In the genomic region with DNA sequence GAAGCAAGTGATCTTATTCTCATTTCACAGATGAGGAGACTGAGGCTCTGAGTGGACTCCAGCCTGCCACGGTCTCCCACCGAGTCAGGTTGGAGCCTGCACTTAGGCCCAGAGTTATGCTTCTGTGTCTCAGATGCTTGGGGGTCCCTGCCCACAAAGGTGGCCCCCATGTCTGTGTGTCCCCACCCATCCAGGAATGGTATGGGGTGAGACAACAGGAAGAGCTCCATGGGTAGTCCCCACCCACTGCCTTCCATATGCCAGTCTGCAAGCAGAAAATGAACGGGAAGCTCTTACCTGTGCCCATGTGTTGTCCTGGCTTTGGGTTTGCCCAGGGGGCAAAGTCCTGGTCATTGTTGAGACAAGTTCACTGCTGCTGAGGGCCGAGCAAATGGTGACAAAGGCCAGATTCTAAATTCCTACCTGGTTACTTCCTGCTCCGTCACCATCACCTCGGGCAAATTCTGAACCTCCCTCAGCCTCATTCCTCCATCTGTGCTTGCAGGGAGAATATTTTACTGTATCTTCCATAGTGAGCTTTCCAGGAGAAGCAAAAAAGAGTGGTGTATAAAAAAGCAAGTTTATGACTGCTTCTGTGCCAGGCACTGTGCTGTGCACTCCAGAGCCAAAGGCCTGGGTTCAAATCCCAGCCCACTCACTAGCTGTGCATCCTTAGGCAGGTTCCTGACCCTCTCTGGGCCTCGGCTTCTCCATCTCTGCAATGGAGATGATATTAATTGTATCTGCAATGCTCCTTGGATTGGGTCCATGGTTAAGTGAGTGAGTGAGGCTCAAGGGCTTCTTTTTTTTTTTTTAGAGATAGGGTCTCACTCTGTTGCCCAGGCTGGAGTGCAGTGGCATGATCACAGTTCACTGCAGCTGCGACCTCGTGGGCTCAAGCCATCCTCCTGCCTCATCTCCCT, we compare ENCODE assay signal across 12 cellular contexts. TPM values are rescaled to one million over a fixed set of nuclear protein-coding genes. Genes with fewer than 3 reads are reported as not detected.
DNase-seq lines count a peak whose midpoint lies in the region; ATAC-seq, FAIRE-seq and TF ChIP-seq lines count a peak whose summit lies in the region.
"Had no signal": no experiment of that assay in that cellular context is flagged by ENCODE, and none has a peak within 500 bp of the region (broad histone marks: within the 10 kb centered on the region; RNA-seq: fewer than 3 reads in every experiment).

No MANE protein-coding gene starts in this region.

- intact Hi-C loops in PC-3 (cut with micrococcal nuclease): no loop called here

- H3K27me3 ChIP-seq in CD4-positive, CD25-positive, alpha-beta regulatory T cell (ENCODE audit: control insufficient read depth, insufficient read depth, low read length): no peaks in the 10 kb centered on the region
- no peaks in the 10 kb centered on the region for H3K27me3 ChIP-seq in PC-3 (ENCODE audit: low read length)
- H3K27me3 ChIP-seq in BE2C: no peaks in the 10 kb centered on the region

- peaks cover 34 to 94% (median 66%) of the 10 kb centered on the region in 4 donors for H3K4me1 Mint-ChIP-seq in CD4-positive, CD25-positive, alpha-beta regulatory T cell
- peaks cover 46 to 97% (median 82%) of the 10 kb centered on the region in 4 donors for H3K4me1 Mint-ChIP-seq in naive thymus-derived CD8-positive, alpha-beta T cell

- POLR2A ChIA-PET in PC-3 (lab: Charles Lee; ENCODE audit: unreplicated experiment): no interaction called here
- POLR2A ChIA-PET in naive thymus-derived CD8-positive, alpha-beta T cell (lab: Charles Lee): interaction anchor here (1.1 to 2.2 kb wide), 2 partner anchors 141 to 152 kb away, joined by 5 read pairs; no protein-coding TSS in a partner anchor

- no peaks in the 10 kb centered on the region for H3K9me3 Mint-ChIP-seq in CD4-positive, CD25-positive, alpha-beta regulatory T cell
- no peaks in the 10 kb centered on the region for H3K9me3 Mint-ChIP-seq in naive thymus-derived CD8-positive, alpha-beta T cell

- H3K9me3 ChIP-seq in CD4-positive, CD25-positive, alpha-beta regulatory T cell (ENCODE audit: control insufficient read depth in 2 of 2, low read length in 2 of 2): no peaks in the 10 kb centered on the region
- H3K9me3 ChIP-seq in PC-3 (ENCODE audit: low read length): no peaks in the 10 kb centered on the region
- H3K9me3 ChIP-seq in BE2C: no peaks in the 10 kb centered on the region

- peak overlapping the region; percentile 67 for H3K9ac ChIP-seq in PC-3 (ENCODE audit: low read length)
- H3K9ac ChIP-seq: parathyroid adenoma had no signal

- no peak for ATAC-seq in CD4-positive, CD25-positive, alpha-beta regulatory T cell (ENCODE audit: low read depth in 2 of 2)
- ATAC-seq in PC-3: peak; percentile 39
- no peak for ATAC-seq in naive thymus-derived CD8-positive, alpha-beta T cell
- ATAC-seq in GM18909 (IDR thresholded peaks at IDR 0.05; ENCODE audit: poor library complexity, unreplicated experiment): no peak

- peak overlapping the region; percentile 59 for H3K4me2 ChIP-seq in PC-3 (ENCODE audit: low read length)

- H3K36me3 Mint-ChIP-seq in CD4-positive, CD25-positive, alpha-beta regulatory T cell: peaks cover 14% of the 10 kb centered on the region
- peaks cover 0 to 30% (median 2%) of the 10 kb centered on the region in 3 donors for H3K36me3 Mint-ChIP-seq in naive thymus-derived CD8-positive, alpha-beta T cell

- BruUV-seq in PC-3 (replicated peaks; lab: Mats Ljungman, UMichigan): no TSS peak

- no peaks in the 10 kb centered on the region for H4K20me1 ChIP-seq in PC-3 (ENCODE audit: low read length)

- H3F3A ChIP-seq in PC-3 (ENCODE audit: low read length, unreplicated experiment): peaks cover 6% of the 10 kb centered on the region

- H3K4me3 Mint-ChIP-seq in CD4-positive, CD25-positive, alpha-beta regulatory T cell: peak overlapping the region in 3 of 4 donors; percentile 10 to 67 (median 46)
- H3K4me3 Mint-ChIP-seq in naive thymus-derived CD8-positive, alpha-beta T cell: peak overlapping the region in 4 of 10 donors; percentile 2 to 63 (median 40)

- H3K27ac Mint-ChIP-seq in CD4-positive, CD25-positive, alpha-beta regulatory T cell: peak overlapping the region; percentile 74 to 89 (median 88)
- H3K27ac Mint-ChIP-seq in naive thymus-derived CD8-positive, alpha-beta T cell: peak overlapping the region in 6 of 10 donors; percentile 48 to 90 (median 80)

- H3K27me3 Mint-ChIP-seq in CD4-positive, CD25-positive, alpha-beta regulatory T cell: no peaks in the 10 kb centered on the region
- no peaks in the 10 kb centered on the region for H3K27me3 Mint-ChIP-seq in naive thymus-derived CD8-positive, alpha-beta T cell

- H2AFZ ChIP-seq in PC-3 (ENCODE audit: low read length): no peak overlapping the region
- H2AFZ ChIP-seq: parathyroid adenoma had no signal

- CTCF ChIA-PET in PC-3 (lab: Charles Lee): no interaction called here

- H3K4me3 ChIP-seq in CD4-positive, CD25-positive, alpha-beta regulatory T cell (ENCODE audit: low read depth, low read length): peak overlapping the region; percentile 13
- H3K4me3 ChIP-seq in PC-3 (ENCODE audit: low read length) (no peak overlapping the region), coronary artery (no peak overlapping the region), BE2C (ENCODE audit: low read depth, low read length) (no peak overlapping the region)

- no peak for DNase-seq in CD4-positive, CD25-positive, alpha-beta regulatory T cell
- peak; percentile 80 for DNase-seq in PC-3
- DNase-seq in coronary artery (ENCODE audit: low spot score): no peak
- DNase-seq in naive thymus-derived CD8-positive, alpha-beta T cell: no peak
- DNase-seq in A172 (ENCODE audit: low spot score): no peak
- DNase-seq in urothelium cell line (ENCODE audit: low spot score): no peak
- DNase-seq in BE2C: no peak
- DNase-seq: caudate nucleus had no signal

- no peaks in the 10 kb centered on the region for H3K9me2 ChIP-seq in PC-3 (replicated peaks; ENCODE audit: low read length)

- H3K4me1 ChIP-seq in CD4-positive, CD25-positive, alpha-beta regulatory T cell (ENCODE audit: control insufficient read depth, insufficient read depth, low read length, poor library complexity, severe bottlenecking): peaks cover 63% of the 10 kb centered on the region
- H3K4me1 ChIP-seq in PC-3 (ENCODE audit: insufficient read depth, low read length) (peaks cover 63% of the 10 kb centered on the region), BE2C (no peaks in the 10 kb centered on the region)

- TF ChIP-seq CTCF in PC-3 (conservative IDR thresholded peaks at IDR 0.05; ENCODE audit: low read depth, low read length) (no peak), coronary artery (IDR thresholded peaks at IDR 0.05) (no peak), BE2C (IDR thresholded peaks at IDR 0.05; ENCODE audit: low read depth, low read length) (no peak)

- no peak for FAIRE-seq in urothelium cell line (lab: Jason Lieb, UNC)
- FAIRE-seq: D721Med had no signal

- peaks cover 92% of the 10 kb centered on the region for H3K79me2 ChIP-seq in PC-3 (ENCODE audit: low read length)

- no peak overlapping the region for H3K27ac ChIP-seq in CD4-positive, CD25-positive, alpha-beta regulatory T cell (ENCODE audit: insufficient read depth, low read length, poor library complexity, severe bottlenecking)
- H3K27ac ChIP-seq in PC-3 (ENCODE audit: low read length): peak overlapping the region; percentile 95
- H3K27ac ChIP-seq in coronary artery: peak overlapping the region; percentile 24 to 66
- H3K27ac ChIP-seq: VCaP had no signal

- peaks cover 3% of the 10 kb centered on the region for H3K36me3 ChIP-seq in CD4-positive, CD25-positive, alpha-beta regulatory T cell (ENCODE audit: control insufficient read depth, insufficient read depth, low read length)
- H3K36me3 ChIP-seq in PC-3 (ENCODE audit: low read depth, low read length): no peaks in the 10 kb centered on the region
- no peaks in the 10 kb centered on the region for H3K36me3 ChIP-seq in BE2C

RNA-seq across cellular contexts. Expression of a gene that starts 9.3 kb away (rescaled TPM):
- total RNA-seq in CD4-positive, CD25-positive, alpha-beta regulatory T cell: 160 TPM
- polyA plus RNA-seq in CD4-positive, CD25-positive, alpha-beta regulatory T cell: 10 to 100 TPM; 21.2 to 32.4 (median 25.8) TPM
- total RNA-seq in PC-3 (2014; rRNA removed): 25.1 and 32.1 TPM in 2 replicates
- 100 to 1,000 TPM; 117 to 120 TPM for total RNA-seq in naive thymus-derived CD8-positive, alpha-beta T cell
- 10 to 100 TPM; 18.8 to 49.4 (median 34.7) TPM for polyA plus RNA-seq in naive thymus-derived CD8-positive, alpha-beta T cell
- total RNA-seq in A172 (2014; rRNA removed; shearing (Covaris generic)): 21.2 and 25.6 TPM in 2 replicates
- polyA plus RNA-seq in BE2C (2012; ENCODE audit: insufficient read depth, insufficient read length, low read depth): 0.28 TPM

RNA-seq across cellular contexts. Expression of a gene that starts 54.5 kb away (rescaled TPM):
- total RNA-seq in CD4-positive, CD25-positive, alpha-beta regulatory T cell: 40.0 TPM
- 100 to 1,000 TPM; 128 to 156 (median 138) TPM for polyA plus RNA-seq in CD4-positive, CD25-positive, alpha-beta regulatory T cell
- 25.9 and 32.5 TPM in 2 replicates for total RNA-seq in PC-3 (2014; rRNA removed)
- 10 to 100 TPM; 81.8 to 85.0 TPM for total RNA-seq in naive thymus-derived CD8-positive, alpha-beta T cell
- 100 to 1,000 TPM; 177 to 209 (median 185) TPM for polyA plus RNA-seq in naive thymus-derived CD8-positive, alpha-beta T cell
- total RNA-seq in A172 (2014; rRNA removed; shearing (Covaris generic)): 96.6 and 104 TPM in 2 replicates
- 158 TPM for polyA plus RNA-seq in BE2C (2012; ENCODE audit: insufficient read depth, insufficient read length, low read depth)
